In the genomic region with DNA sequence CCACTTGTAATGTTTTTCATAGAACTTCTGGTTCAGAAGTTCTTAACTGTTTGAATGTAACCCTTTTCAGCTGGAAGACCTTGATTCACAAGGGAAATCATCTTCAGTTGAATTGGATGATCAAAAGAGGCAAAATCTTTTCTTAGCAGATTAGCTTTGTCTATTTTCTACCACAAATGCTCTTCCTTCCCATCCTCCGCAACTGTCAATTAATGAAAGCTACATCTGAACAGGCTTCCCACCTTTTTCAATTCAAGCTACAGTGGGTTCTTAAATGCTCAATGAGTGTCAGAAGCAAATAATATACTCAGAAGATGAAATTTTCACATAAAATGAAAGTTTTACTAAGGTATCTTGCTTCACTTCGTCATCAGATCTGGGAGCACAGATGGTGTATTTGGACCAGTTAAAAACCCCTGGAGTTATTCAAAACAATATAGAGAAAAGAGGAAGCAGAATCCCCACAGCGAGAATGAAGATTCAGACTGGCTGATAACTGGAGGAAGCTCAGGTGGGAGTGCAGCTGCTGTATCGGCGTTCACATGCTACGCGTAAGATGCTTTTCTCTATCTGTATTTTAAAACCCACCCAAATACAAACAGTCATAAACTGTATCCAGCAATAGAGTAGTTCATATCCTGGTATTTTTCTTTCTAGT, we compare ENCODE assay signal across 12 cellular contexts. TPM values are rescaled to one million over a fixed set of nuclear protein-coding genes. Genes with fewer than 3 reads are reported as not detected.
DNase-seq lines count a peak whose midpoint lies in the region; ATAC-seq and TF ChIP-seq lines count a peak whose summit lies in the region.
"Had no signal": no experiment of that assay in that cellular context is flagged by ENCODE, and none has a peak within 500 bp of the region (broad histone marks: within the 10 kb centered on the region; RNA-seq: fewer than 3 reads in every experiment).

No MANE protein-coding gene starts in this region.

- BruUV-seq in OCI-LY7 (replicated peaks; lab: Mats Ljungman, UMichigan) (no TSS peak), PC-9 (replicated peaks; lab: Mats Ljungman, UMichigan) (no TSS peak)

- no peaks in the 10 kb centered on the region for H3K9me2 ChIP-seq in OCI-LY7 (ENCODE audit: insufficient read depth, low read length)
- no peaks in the 10 kb centered on the region for H3K9me2 ChIP-seq in PC-9 (ENCODE audit: insufficient read depth)

- TF ChIP-seq CTCF in GM10248 (IDR thresholded peaks at IDR 0.05; ENCODE audit: control extremely low read depth, extremely low read depth, low read depth, missing control alignments), result no peak
- no peak for TF ChIP-seq CTCF in OCI-LY7 (conservative IDR thresholded peaks at IDR 0.05; ENCODE audit: low read length)
- no peak for TF ChIP-seq CTCF in PC-9 (conservative IDR thresholded peaks at IDR 0.05)
- TF ChIP-seq CTCF in ascending aorta (IDR thresholded peaks at IDR 0.05), result no peak

- H3K27ac ChIP-seq in OCI-LY7 (ENCODE audit: low read depth, low read length, poor library complexity, severe bottlenecking), result peak overlapping the region; percentile 96
- no peak overlapping the region for H3K27ac ChIP-seq in PC-9
- no peak overlapping the region for H3K27ac ChIP-seq in ascending aorta

- H3K9me3 ChIP-seq in OCI-LY7 (ENCODE audit: low read length) (peaks cover 13% of the 10 kb centered on the region; the same call in 1 of the 2 replicates), PC-9 (ENCODE audit: insufficient read depth, low read depth) (no peaks in the 10 kb centered on the region), ascending aorta (no peaks in the 10 kb centered on the region)

- H3K4me2 ChIP-seq in OCI-LY7 (ENCODE audit: low read length), result peak overlapping the region; percentile 71
- H3K4me2 ChIP-seq in PC-9, result no peak overlapping the region

- peaks cover 73% of the 10 kb centered on the region for H3K79me2 ChIP-seq in OCI-LY7 (ENCODE audit: insufficient read depth, low read depth, low read length)
- no peaks in the 10 kb centered on the region for H3K79me2 ChIP-seq in PC-9 (ENCODE audit: low read depth)

- intact Hi-C loops in OCI-LY7 (cut with micrococcal nuclease; ENCODE audit: unreplicated experiment) (loop anchor here (1.0 kb wide), 1 partner anchor 54 kb away; no protein-coding TSS in a partner anchor), PC-9 (cut with micrococcal nuclease; ENCODE audit: unreplicated experiment) (no loop called here), ascending aorta (cut with DNase I) (no loop called here)

- CTCF ChIA-PET in GM10248 (lab: Yijun Ruan, JAX) (interaction anchor here (1.0 to 1.4 kb wide), 2 partner anchors 10 to 203 kb away, joined by 3 to 6 read pairs; no protein-coding TSS in a partner anchor), OCI-LY7 (lab: Charles Lee; ENCODE audit: unreplicated experiment) (interaction anchor here (1.0 to 1.7 kb wide), 2 partner anchors 10 to 15 kb away, joined by 4 to 5 read pairs; no protein-coding TSS in a partner anchor), PC-9 (lab: Charles Lee) (no interaction called here)

- 0 out of 2 replicates have a peak, but pooled peaks cover 3% of the 10 kb centered on the region for H3F3A ChIP-seq in PC-9 (ENCODE audit: insufficient read depth, low read depth)

- H2AFZ ChIP-seq in OCI-LY7 (ENCODE audit: low read length), result no peak overlapping the region; the same call in 1 of the 2 replicates
- H2AFZ ChIP-seq in PC-9, result no peak overlapping the region

- DNase-seq in GM10248 (ENCODE audit: extremely low spot score) (peak; percentile 30), OCI-LY7 (ENCODE audit: low spot score) (peak; percentile 91), NCI-H524 treated with DMSO at 0.1 percent for 48 hours (lab: John Stamatoyannopoulos, UW) (no peak), PC-9 (no peak), DMS114 treated with DMSO at 0.1 percent for 48 hours (lab: John Stamatoyannopoulos, UW; ENCODE audit: unreplicated experiment) (no peak), ascending aorta (ENCODE audit: low spot score in 2 of 2) (no peak)
- DNase-seq: activated CD8-positive, alpha-beta T cell treated with anti-CD3 and anti-CD28 coated beads, Interleukin-2, amount 10 ng/mL, durations not matched to agents 7 days and 5 days; amniotic stem cell; SHP77 treated with DMSO at 0.1 percent for 48 hours had no signal

- H3K27me3 ChIP-seq in PC-9 (ENCODE audit: insufficient read depth, low read depth), result no peaks in the 10 kb centered on the region
- no peaks in the 10 kb centered on the region for H3K27me3 ChIP-seq in ascending aorta

- H3K4me3 ChIP-seq in OCI-LY7 (ENCODE audit: low read depth, low read length, poor library complexity, severe bottlenecking), result peak overlapping the region; percentile 73
- H3K4me3 ChIP-seq in PC-9, result no peak overlapping the region
- no peak overlapping the region for H3K4me3 ChIP-seq in ascending aorta

- POLR2A ChIA-PET in GM10248 (lab: Yijun Ruan, JAX), result interaction anchor here (0.6 kb wide), 1 partner anchor 294 kb away, joined by 6 read pairs; no protein-coding TSS in a partner anchor
- POLR2A ChIA-PET in OCI-LY7 (lab: Charles Lee), result interaction anchor here (0.5 to 4.2 kb wide), 19 partner anchors 8 to 348 kb away, joined by 3 to 140 read pairs (median 4); partner anchors contain the start of genes QRSL1 and RTN4IP1
- POLR2A ChIA-PET in PC-9 (lab: Charles Lee; ENCODE audit: unreplicated experiment), result no interaction called here

- H3K4me1 ChIP-seq in OCI-LY7 (ENCODE audit: insufficient read depth, low read length, poor library complexity, severe bottlenecking) (peaks cover 49% of the 10 kb centered on the region), PC-9 (replicated peaks; ENCODE audit: insufficient read depth) (no peaks in the 10 kb centered on the region), ascending aorta (no peaks in the 10 kb centered on the region)

- H3K36me3 ChIP-seq in OCI-LY7 (ENCODE audit: insufficient read depth, low read length) (peaks cover 84% of the 10 kb centered on the region), PC-9 (ENCODE audit: low read depth) (peaks cover 26% of the 10 kb centered on the region), ascending aorta (peaks cover 42 to 76% of the 10 kb centered on the region in 2 donors)

- H4K20me1 ChIP-seq in OCI-LY7 (ENCODE audit: insufficient read depth, low read length), result no peaks in the 10 kb centered on the region
- no peaks in the 10 kb centered on the region for H4K20me1 ChIP-seq in PC-9 (ENCODE audit: insufficient read depth)

- ATAC-seq in GM21381 (IDR thresholded peaks at IDR 0.05; ENCODE audit: unreplicated experiment) (peak; percentile 48), HG03039 (IDR thresholded peaks at IDR 0.05; ENCODE audit: unreplicated experiment) (peak; percentile 83)
- ATAC-seq: activated CD8-positive, alpha-beta T cell treated with anti-CD3 and anti-CD28 coated beads, Interleukin-2, amount 10 ng/mL, durations not matched to agents 7 days and 5 days; HepG2 had no signal

RNA-seq across cellular contexts. Expression of gene QRSL1, which starts 19.4 kb away (rescaled TPM):
- total RNA-seq in OCI-LY7 (2014; rRNA removed; shearing (Covaris generic)), result 63.9 and 65.7 TPM in 2 replicates
- total RNA-seq in OCI-LY7 (2022), result 71.8 and 77.9 TPM in 2 replicates
- total RNA-seq in PC-9 (2021), result 11.7 and 13.4 TPM in 2 replicates
- total RNA-seq in ascending aorta, result 3.9 TPM

RNA-seq across cellular contexts. Expression of gene RTN4IP1, which starts 19.5 kb away (rescaled TPM):
- total RNA-seq in OCI-LY7 (2014; rRNA removed; shearing (Covaris generic)), result 25.2 TPM in 2 replicates
- total RNA-seq in OCI-LY7 (2022) (51.4 and 58.1 TPM in 2 replicates), PC-9 (2021) (8.1 and 10.0 TPM in 2 replicates), ascending aorta (0.43 TPM)

Comparison
In these comparisons a context has a peak if more than half of its experiments do, and no peak if none do; other contexts are left out.
1. DNase-seq: peak in GM10248 (single experiment) and OCI-LY7 (single experiment); none in NCI-H524 treated with DMSO at 0.1 percent for 48 hours (single experiment), PC-9 (0 of 2), DMS114 treated with DMSO at 0.1 percent for 48 hours (single experiment) and ascending aorta (0 of 2).